In the genomic region with DNA sequence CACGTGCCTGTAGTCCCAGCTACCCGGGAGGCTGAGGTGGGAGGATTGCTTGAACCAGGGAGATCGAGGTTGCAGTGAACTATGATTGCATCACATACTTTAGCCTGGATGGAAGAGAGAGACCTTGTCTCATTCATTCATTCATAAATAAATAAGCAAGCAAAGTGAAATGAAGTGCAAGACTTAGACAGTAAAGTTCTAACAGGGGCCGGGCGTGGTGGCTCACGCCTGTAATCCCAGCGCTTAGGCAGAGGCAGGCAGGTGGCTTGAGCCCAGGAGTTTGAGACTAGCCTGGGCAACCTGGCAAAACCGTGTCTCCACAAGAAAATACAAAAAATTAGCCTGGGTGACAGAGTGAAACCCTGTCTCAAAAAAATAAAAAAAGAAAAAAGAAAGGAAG, we compare ENCODE assay signal across 2 cellular contexts.
TF ChIP-seq lines count a peak whose summit lies in the region.

No MANE protein-coding gene starts in this region.

TF ChIP-seq in IMR-90, 13 proteins besides CTCF, POLR2A, EP300 and RAD21:
- TF ChIP-seq CEBPB (IDR thresholded peaks at IDR 0.05; ENCODE audit: low read depth, low read length) (peak; percentile 34; the same call in 1 of the 2 replicates), FOS (IDR thresholded peaks at IDR 0.05; ENCODE audit: low read depth, low read length) (no peak), RCOR1 (IDR thresholded peaks at IDR 0.05; ENCODE audit: insufficient replicate concordance, low read length) (no peak), MAFK (IDR thresholded peaks at IDR 0.05; ENCODE audit: low read depth, low read length) (no peak), CHD1 (IDR thresholded peaks at IDR 0.05; ENCODE audit: low read depth, low read length) (no peak), MAZ (IDR thresholded peaks at IDR 0.05; ENCODE audit: borderline replicate concordance, low read depth, low read length) (no peak), MXI1 (IDR thresholded peaks at IDR 0.05; ENCODE audit: borderline replicate concordance, low read depth, low read length) (no peak)

TF ChIP-seq in K562, 482 proteins besides CTCF, POLR2A, EP300 and RAD21:
- no peak for TF ChIP-seq ERF (CRISPR knock-in tag; IDR thresholded peaks at IDR 0.05)
- no peak for TF ChIP-seq ZBTB8A (IDR thresholded peaks at IDR 0.05; ENCODE audit: partially characterized antibody)
- no peak for TF ChIP-seq ARHGAP35 (IDR thresholded peaks at IDR 0.05; ENCODE audit: partially characterized antibody)
- no peak for TF ChIP-seq IRF9 (tag; IDR thresholded peaks at IDR 0.05)
- no peak for TF ChIP-seq CEBPG (CRISPR knock-in tag; IDR thresholded peaks at IDR 0.05)
- TF ChIP-seq CEBPG (tag; conservative IDR thresholded peaks at IDR 0.05 in 1 of 2, IDR thresholded peaks at IDR 0.05 in 1 of 2) = no peak
- TF ChIP-seq, protein P1, sequence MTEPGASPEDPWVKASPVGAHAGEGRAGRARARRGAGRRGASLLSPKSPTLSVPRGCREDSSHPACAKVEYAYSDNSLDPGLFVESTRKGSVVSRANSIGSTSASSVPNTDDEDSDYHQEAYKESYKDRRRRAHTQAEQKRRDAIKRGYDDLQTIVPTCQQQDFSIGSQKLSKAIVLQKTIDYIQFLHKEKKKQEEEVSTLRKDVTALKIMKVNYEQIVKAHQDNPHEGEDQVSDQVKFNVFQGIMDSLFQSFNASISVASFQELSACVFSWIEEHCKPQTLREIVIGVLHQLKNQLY (CRISPR knock-in tag; conservative IDR thresholded peaks at IDR 0.05) = no peak
- TF ChIP-seq ETV6 (IDR thresholded peaks at IDR 0.05; ENCODE audit: borderline replicate concordance in 1 of 2, low read depth in 2 of 2, low read length in 1 of 2) = no peak
- 0 out of 2 replicates have a peak, but pooled peaks have one; percentile 24 for TF ChIP-seq ETV6 (CRISPR knock-in tag; IDR thresholded peaks at IDR 0.05; ENCODE audit: borderline replicate concordance)
- TF ChIP-seq ADNP (tag; IDR thresholded peaks at IDR 0.05) = no peak
- no peak for TF ChIP-seq BACH1 (tag; IDR thresholded peaks at IDR 0.05)
- 0 out of 2 replicates have a peak, but pooled peaks have one; percentile 6 for TF ChIP-seq ZBTB49 (CRISPR knock-in tag; IDR thresholded peaks at IDR 0.05; ENCODE audit: borderline replicate concordance)
- TF ChIP-seq ZBTB7A (IDR thresholded peaks at IDR 0.05; ENCODE audit: borderline replicate concordance, control insufficient read depth, low read depth, low read length) = no peak
- TF ChIP-seq TRIM25 (IDR thresholded peaks at IDR 0.05; ENCODE audit: borderline replicate concordance) = no peak
- peak; percentile 74; the same call in 1 of the 2 replicates for TF ChIP-seq FOXK1 (CRISPR knock-in tag; IDR thresholded peaks at IDR 0.05; ENCODE audit: borderline replicate concordance)
- TF ChIP-seq RNF2 (IDR thresholded peaks at IDR 0.05) = no peak
- TF ChIP-seq HMG20B (CRISPR knock-in tag; IDR thresholded peaks at IDR 0.05) = no peak
- no peak for TF ChIP-seq THAP7 (CRISPR knock-in tag; IDR thresholded peaks at IDR 0.05)
- no peak for TF ChIP-seq TFAM (CRISPR knock-in tag; conservative IDR thresholded peaks at IDR 0.05)
- TF ChIP-seq, protein P2, sequence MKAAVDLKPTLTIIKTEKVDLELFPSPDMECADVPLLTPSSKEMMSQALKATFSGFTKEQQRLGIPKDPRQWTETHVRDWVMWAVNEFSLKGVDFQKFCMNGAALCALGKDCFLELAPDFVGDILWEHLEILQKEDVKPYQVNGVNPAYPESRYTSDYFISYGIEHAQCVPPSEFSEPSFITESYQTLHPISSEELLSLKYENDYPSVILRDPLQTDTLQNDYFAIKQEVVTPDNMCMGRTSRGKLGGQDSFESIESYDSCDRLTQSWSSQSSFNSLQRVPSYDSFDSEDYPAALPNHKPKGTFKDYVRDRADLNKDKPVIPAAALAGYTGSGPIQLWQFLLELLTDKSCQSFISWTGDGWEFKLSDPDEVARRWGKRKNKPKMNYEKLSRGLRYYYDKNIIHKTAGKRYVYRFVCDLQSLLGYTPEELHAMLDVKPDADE (conservative IDR thresholded peaks at IDR 0.05; ENCODE audit: control insufficient read depth, low read depth, low read length) = no peak
- TF ChIP-seq, protein P3, sequence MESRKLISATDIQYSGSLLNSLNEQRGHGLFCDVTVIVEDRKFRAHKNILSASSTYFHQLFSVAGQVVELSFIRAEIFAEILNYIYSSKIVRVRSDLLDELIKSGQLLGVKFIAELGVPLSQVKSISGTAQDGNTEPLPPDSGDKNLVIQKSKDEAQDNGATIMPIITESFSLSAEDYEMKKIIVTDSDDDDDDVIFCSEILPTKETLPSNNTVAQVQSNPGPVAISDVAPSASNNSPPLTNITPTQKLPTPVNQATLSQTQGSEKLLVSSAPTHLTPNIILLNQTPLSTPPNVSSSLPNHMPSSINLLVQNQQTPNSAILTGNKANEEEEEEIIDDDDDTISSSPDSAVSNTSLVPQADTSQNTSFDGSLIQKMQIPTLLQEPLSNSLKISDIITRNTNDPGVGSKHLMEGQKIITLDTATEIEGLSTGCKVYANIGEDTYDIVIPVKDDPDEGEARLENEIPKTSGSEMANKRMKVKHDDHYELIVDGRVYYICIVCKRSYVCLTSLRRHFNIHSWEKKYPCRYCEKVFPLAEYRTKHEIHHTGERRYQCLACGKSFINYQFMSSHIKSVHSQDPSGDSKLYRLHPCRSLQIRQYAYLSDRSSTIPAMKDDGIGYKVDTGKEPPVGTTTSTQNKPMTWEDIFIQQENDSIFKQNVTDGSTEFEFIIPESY (CRISPR knock-in tag; IDR thresholded peaks at IDR 0.05) = peak; percentile 95
TF ChIP-seq in K562: peak in this region for 4.
